Comparison of ENCODE assay signal across 8 cellular contexts in the genomic region with DNA sequence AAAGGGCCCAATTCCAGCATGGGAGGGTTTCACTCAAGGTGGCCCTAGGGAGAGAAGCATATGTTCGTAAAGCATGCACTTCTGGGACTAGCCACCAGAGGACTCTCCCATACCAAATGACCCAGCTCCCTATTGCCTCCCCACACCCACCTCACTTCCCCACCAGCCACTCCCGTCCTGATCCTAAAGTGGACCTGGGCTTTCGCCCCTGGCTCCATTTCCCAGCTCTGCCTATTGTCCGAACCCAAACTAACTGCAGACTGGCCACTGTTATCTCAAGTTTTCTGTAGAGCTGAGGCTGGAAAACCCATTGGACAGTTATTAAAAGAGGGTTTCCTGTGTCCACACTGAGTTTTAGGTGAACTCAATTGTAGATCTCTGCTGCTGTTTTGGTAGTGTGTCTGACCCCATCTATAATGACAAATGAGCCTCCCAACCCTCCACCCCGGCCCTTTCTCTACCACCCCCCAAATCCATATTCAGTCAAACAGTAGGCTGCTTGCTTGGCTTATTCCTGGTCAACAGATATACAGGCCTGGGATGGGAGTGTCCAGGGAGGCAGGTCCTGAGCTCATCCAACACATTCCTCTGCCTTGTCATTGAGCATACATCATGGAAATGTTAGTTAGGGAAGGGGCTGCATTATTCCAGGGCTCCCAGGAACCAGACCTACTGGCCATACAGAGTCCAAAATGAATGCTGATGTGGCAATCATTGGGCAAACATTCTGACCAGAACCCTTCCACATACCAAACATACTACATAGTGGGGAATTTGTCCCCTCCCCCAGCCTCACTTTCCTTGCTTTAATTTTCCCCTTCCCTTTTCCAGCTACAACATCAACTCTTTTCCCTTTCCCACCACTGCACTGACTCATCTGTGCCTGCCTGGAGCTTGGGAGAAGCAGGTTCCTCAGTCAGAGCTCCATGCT. TPM values are rescaled to one million over a fixed set of nuclear protein-coding genes. Genes with fewer than 3 reads are reported as not detected.
DNase-seq lines count a peak whose midpoint lies in the region; ATAC-seq, FAIRE-seq and TF ChIP-seq lines count a peak whose summit lies in the region.

No MANE protein-coding gene starts in this region.

- H3K27me3 ChIP-seq in upper lobe of right lung = no peaks in the 10 kb centered on the region

- peak; percentile 94 for ATAC-seq in HG02610 (IDR thresholded peaks at IDR 0.05; ENCODE audit: unreplicated experiment)
- peak; percentile 87 for ATAC-seq in mucosa of descending colon
- peak; percentile 94 for ATAC-seq in upper lobe of right lung

- in situ Hi-C loops in ACHN (cut with HindIII; ENCODE audit: low pct_ligation_motif_present, low pct_unique_long_range_greater_than_20kb, low sequenced_read_pairs) = no loop called here

- intact Hi-C loops in mucosa of descending colon (cut with DNase I, micrococcal nuclease) (loop anchor here (5.0 to 10.0 kb wide), 3 partner anchors 183 to 403 kb away; no protein-coding TSS in a partner anchor), upper lobe of right lung (cut with DNase I) (no loop called here)

- TF ChIP-seq CTCF in GM12873 (IDR thresholded peaks at IDR 0.05; ENCODE audit: insufficient read depth, low read depth, low read length, missing control alignments) (peak; percentile 96), mucosa of descending colon (IDR thresholded peaks at IDR 0.05) (peak; percentile 80), upper lobe of right lung (IDR thresholded peaks at IDR 0.05) (peak; percentile 92)

- FAIRE-seq in TTC549 (lab: Jason Lieb, UNC) = peak; percentile 13

- peak overlapping the region; percentile 37 for H3K27ac ChIP-seq in upper lobe of right lung

- H3K9me3 ChIP-seq in mucosa of descending colon (no peaks in the 10 kb centered on the region), upper lobe of right lung (no peaks in the 10 kb centered on the region)

- no peak overlapping the region for H3K4me3 ChIP-seq in mucosa of descending colon
- H3K4me3 ChIP-seq in upper lobe of right lung = no peak overlapping the region

- peaks cover 4% of the 10 kb centered on the region for H3K4me1 ChIP-seq in mucosa of descending colon (ENCODE audit: low read depth)
- H3K4me1 ChIP-seq in upper lobe of right lung = peaks cover 36% of the 10 kb centered on the region

- DNase-seq in ACHN (peak; percentile 66), NAMALWA (ENCODE audit: low spot score) (peak; percentile 59), epidermal melanocyte (ENCODE audit: insufficient read length, low spot score) (peak; percentile 85), mucosa of descending colon (peak in 2 of 3 donors; percentile 46 to 89), upper lobe of right lung (peak; percentile 72)

- H3K36me3 ChIP-seq in mucosa of descending colon (ENCODE audit: low read depth) (no peaks in the 10 kb centered on the region), upper lobe of right lung (no peaks in the 10 kb centered on the region)

RNA-seq across cellular contexts. Expression of a gene that starts 59.2 kb away (rescaled TPM):
- total RNA-seq in mucosa of descending colon (1 to 10 TPM in 1 of 3 donors, under 1 TPM in 1, not detected in 1; 0.34 to 1.0 TPM), upper lobe of right lung (1.4 TPM)
